9 cellular contexts compared by ENCODE assay signal in genomic region chr17:40095944-40096791, GRCh38. TPM values are rescaled to one million over a fixed set of nuclear protein-coding genes. Genes with fewer than 3 reads are reported as not detected.
DNase-seq lines count a peak whose midpoint lies in the region; ATAC-seq, FAIRE-seq and TF ChIP-seq lines count a peak whose summit lies in the region.
"Had no signal": no experiment of that assay in that cellular context is flagged by ENCODE, and none has a peak within 500 bp of the region (broad histone marks: within the 10 kb centered on the region; RNA-seq: fewer than 3 reads in every experiment).

No MANE protein-coding gene starts in this region.

- no peaks in the 10 kb centered on the region for H3K9me3 Mint-ChIP-seq in dendritic cell treated with granulocyte-macrophage colony-stimulating factor and Interleukin-4, amounts not matched to agents 40 ng/mL and 50 ng/mL, for 4 days

- peaks cover 7 to 20% of the 10 kb centered on the region in 2 donors for H3K36me3 ChIP-seq in small intestine (ENCODE audit: control insufficient read depth in 2 of 2, insufficient read depth in 2 of 2, low read length in 2 of 2)

- no peaks in the 10 kb centered on the region for H3K9me3 ChIP-seq in small intestine (ENCODE audit: control insufficient read depth, low read depth)

- peak; percentile 51 for ATAC-seq in GM18511 (IDR thresholded peaks at IDR 0.05; ENCODE audit: unreplicated experiment)
- peak; percentile 62 for ATAC-seq in HG02840 (IDR thresholded peaks at IDR 0.05; ENCODE audit: low FRiP score, unreplicated experiment)
- ATAC-seq: K562 had no signal

- peaks cover 75% of the 10 kb centered on the region for H3K4me1 Mint-ChIP-seq in dendritic cell treated with granulocyte-macrophage colony-stimulating factor and Interleukin-4, amounts not matched to agents 40 ng/mL and 50 ng/mL, for 4 days (ENCODE audit: low read depth)

- H3K27ac Mint-ChIP-seq in dendritic cell treated with granulocyte-macrophage colony-stimulating factor and Interleukin-4, amounts not matched to agents 40 ng/mL and 50 ng/mL, for 4 days = peak overlapping the region; percentile 92

- peak; percentile 45 to 63 (median 54) for DNase-seq in activated CD4-positive, CD25-positive, alpha-beta regulatory T cell (lab: John Stamatoyannopoulos, UW)
- DNase-seq in small intestine = peak; percentile 65
- no peak for DNase-seq in amniotic stem cell (lab: John Stamatoyannopoulos, UW)
- no peak for DNase-seq in globus pallidus (ENCODE audit: low spot score)
- DNase-seq in erythroblast (lab: John Stamatoyannopoulos, UW) = no peak

- FAIRE-seq in small intestine (lab: Jason Lieb, UNC) = no peak
- FAIRE-seq: K562 had no signal

- no peak overlapping the region for H3K4me3 ChIP-seq in small intestine (ENCODE audit: low read depth in 1 of 2, low read length in 2 of 2)
- H3K4me3 ChIP-seq: K562 had no signal

- peaks cover 2 to 12% of the 10 kb centered on the region in 2 donors for H3K4me1 ChIP-seq in small intestine (ENCODE audit: control insufficient read depth in 2 of 2, insufficient read depth in 1 of 2, low read depth in 1 of 2, low read length in 1 of 2)

- peaks cover 16% of the 10 kb centered on the region for H3K27me3 Mint-ChIP-seq in dendritic cell treated with granulocyte-macrophage colony-stimulating factor and Interleukin-4, amounts not matched to agents 40 ng/mL and 50 ng/mL, for 4 days

- WGBS in small intestine, 3 donors = 48 to 73% (median 54%) methylated on average over 23 of the region's 23 CpGs

- peak overlapping the region; percentile 11 for H3K4me3 Mint-ChIP-seq in dendritic cell treated with granulocyte-macrophage colony-stimulating factor and Interleukin-4, amounts not matched to agents 40 ng/mL and 50 ng/mL, for 4 days

- intact Hi-C loops in dendritic cell treated with granulocyte-macrophage colony-stimulating factor and Interleukin-4, amounts not matched to agents 40 ng/mL and 50 ng/mL, for 4 days (cut with micrococcal nuclease) = loop anchor here (2.0 kb wide), 1 partner anchor 15 kb away; no protein-coding TSS in a partner anchor

- peaks cover 60% of the 10 kb centered on the region for H3K36me3 Mint-ChIP-seq in dendritic cell treated with granulocyte-macrophage colony-stimulating factor and Interleukin-4, amounts not matched to agents 40 ng/mL and 50 ng/mL, for 4 days (ENCODE audit: low read depth)

- no peak for TF ChIP-seq POLR2A in erythroblast (IDR thresholded peaks at IDR 0.05; ENCODE audit: low read length)

- H3K27me3 ChIP-seq in small intestine (ENCODE audit: control insufficient read depth in 2 of 2, insufficient read depth in 2 of 2, low read length in 2 of 2) = no peaks in the 10 kb centered on the region

- peak overlapping the region; percentile 96 to 99 for H3K27ac ChIP-seq in small intestine (ENCODE audit: low read depth in 1 of 2, low read length in 1 of 2)

RNA-seq across cellular contexts. Expression of gene NR1D1, which starts 4.2 kb away (rescaled TPM):
- 10 to 100 TPM in 2 of 3 donors, 1 to 10 TPM in 1; 8.5 to 25.1 (median 15.7) TPM for polyA plus RNA-seq in small intestine

RNA-seq across cellular contexts. Expression of gene MSL1, which starts 25.6 kb away (rescaled TPM):
- 10 to 100 TPM; 53.1 to 81.6 (median 57.0) TPM for polyA plus RNA-seq in small intestine

RNA-seq across cellular contexts. Expression of gene THRA, which starts 33.4 kb away (rescaled TPM):
- polyA plus RNA-seq in small intestine = 10 to 100 TPM; 22.4 to 50.7 (median 36.0) TPM

RNA-seq across cellular contexts. Expression of gene MED24, which starts 42.0 kb away (rescaled TPM):
- polyA plus RNA-seq in small intestine = 10 to 100 TPM; 43.0 to 64.6 (median 49.6) TPM

RNA-seq across cellular contexts. Expression of gene CASC3, which starts 44.2 kb away (rescaled TPM):
- 10 to 100 TPM; 24.2 to 36.9 (median 28.6) TPM for polyA plus RNA-seq in small intestine

Comparison
In these comparisons a context has a peak if more than half of its experiments do, and no peak if none do; other contexts are left out.
1. DNase-seq: peak in activated CD4-positive, CD25-positive, alpha-beta regulatory T cell (4 of 4) and small intestine (single experiment); none in amniotic stem cell (single experiment), globus pallidus (single experiment) and erythroblast (0 of 2).